In genomic region chr4:71550220-71551190, GRCh38 we compare ENCODE assay signal across 13 cellular contexts.
DNase-seq lines count a peak whose midpoint lies in the region; ATAC-seq, FAIRE-seq and TF ChIP-seq lines count a peak whose summit lies in the region.
"Had no signal": no experiment of that assay in that cellular context is flagged by ENCODE, and none has a peak within 500 bp of the region (broad histone marks: within the 10 kb centered on the region; RNA-seq: fewer than 3 reads in every experiment).

No MANE protein-coding gene starts in this region.

- peak; percentile 43 for ATAC-seq in upper lobe of right lung
- ATAC-seq in activated naive CD4-positive, alpha-beta T cell treated with anti-CD3 and anti-CD28 coated beads, Interleukin-2, amount 50 U/mL, for 72 hours = no peak

- CTCF ChIA-PET in GM10248 (lab: Yijun Ruan, JAX) = interaction anchor here (0.6 to 1.5 kb wide), 4 partner anchors 11 to 321 kb away, joined by 3 to 5 read pairs (median 4); no protein-coding TSS in a partner anchor

- no peak overlapping the region for H3K4me3 ChIP-seq in astrocyte (ENCODE audit: insufficient read depth, low read depth, low read length)
- no peak overlapping the region for H3K4me3 ChIP-seq in upper lobe of right lung

- no peaks in the 10 kb centered on the region for H3K9me3 ChIP-seq in astrocyte (ENCODE audit: insufficient read depth, low read depth, low read length)
- H3K9me3 ChIP-seq in upper lobe of right lung = no peaks in the 10 kb centered on the region

- intact Hi-C loops in upper lobe of right lung (cut with DNase I) = no loop called here

- peak; percentile 9 for DNase-seq in DMS53 (lab: John Stamatoyannopoulos, UW)
- DNase-seq in DMS53 treated with DMSO at 0.1 percent for 48 hours (lab: John Stamatoyannopoulos, UW; ENCODE audit: unreplicated experiment) = no peak
- DNase-seq in astrocyte (ENCODE audit: low read depth) = peak; percentile 72
- DNase-seq in islet precursor cell = peak; percentile 60
- no peak for DNase-seq in upper lobe of right lung
- DNase-seq in activated naive CD4-positive, alpha-beta T cell treated with anti-CD3 and anti-CD28 coated beads, Interleukin-2, amount 50 U/mL, for 72 hours (ENCODE audit: low spot score in 2 of 2) = no peak
- DNase-seq in GM10248 (ENCODE audit: extremely low spot score) = no peak
- no peak for DNase-seq in NCI-H2081 treated with DMSO at 0.1 percent for 48 hours (lab: John Stamatoyannopoulos, UW)
- DNase-seq: NCI-H2029 treated with DMSO at 0.1 percent for 48 hours, SIG-M5 had no signal

- peaks cover 18% of the 10 kb centered on the region for H3K4me1 Mint-ChIP-seq in astrocyte (ENCODE audit: low read depth, unreplicated experiment)

- H3K27me3 Mint-ChIP-seq in astrocyte (ENCODE audit: low read depth, unreplicated experiment) = no peaks in the 10 kb centered on the region
- H3K27me3 Mint-ChIP-seq: brain had no signal

- H3K79me2 ChIP-seq in astrocyte (ENCODE audit: insufficient read depth, low read length) = no peaks in the 10 kb centered on the region
- H3K79me2 ChIP-seq: parathyroid adenoma had no signal

- H3K36me3 Mint-ChIP-seq in astrocyte (ENCODE audit: low read depth, unreplicated experiment) = no peaks in the 10 kb centered on the region
- no peaks in the 10 kb centered on the region for H3K36me3 Mint-ChIP-seq in activated naive CD4-positive, alpha-beta T cell treated with anti-CD3 and anti-CD28 coated beads, Interleukin-2, amount 50 U/mL, for 72 hours
- H3K36me3 Mint-ChIP-seq: brain had no signal

- peak overlapping the region; percentile 34 for H3K27ac ChIP-seq in astrocyte (ENCODE audit: low read depth, low read length)
- H3K27ac ChIP-seq in upper lobe of right lung = no peak overlapping the region
- H3K27ac ChIP-seq: parathyroid adenoma had no signal

- H3K9me3 Mint-ChIP-seq in astrocyte (ENCODE audit: unreplicated experiment) = no peaks in the 10 kb centered on the region
- H3K9me3 Mint-ChIP-seq in activated naive CD4-positive, alpha-beta T cell treated with anti-CD3 and anti-CD28 coated beads, Interleukin-2, amount 50 U/mL, for 72 hours = no peaks in the 10 kb centered on the region
- H3K9me3 Mint-ChIP-seq: brain had no signal

- H3K36me3 ChIP-seq in astrocyte (ENCODE audit: insufficient read depth, low read length) (peaks cover 3% of the 10 kb centered on the region), upper lobe of right lung (no peaks in the 10 kb centered on the region)

- TF ChIP-seq CTCF in astrocyte (IDR thresholded peaks at IDR 0.05; ENCODE audit: insufficient read depth, low read depth, low read length) = peak; percentile 26
- no peak for TF ChIP-seq CTCF in upper lobe of right lung (IDR thresholded peaks at IDR 0.05)
- TF ChIP-seq CTCF in GM10248 (IDR thresholded peaks at IDR 0.05; ENCODE audit: control extremely low read depth, extremely low read depth, low read depth, missing control alignments) = no peak

- H2AFZ ChIP-seq in astrocyte (ENCODE audit: low read depth, low read length) = no peak overlapping the region
- H2AFZ ChIP-seq: parathyroid adenoma had no signal

- no peak overlapping the region for H3K27ac Mint-ChIP-seq in astrocyte (ENCODE audit: unreplicated experiment)
- H3K27ac Mint-ChIP-seq in activated naive CD4-positive, alpha-beta T cell treated with anti-CD3 and anti-CD28 coated beads, Interleukin-2, amount 50 U/mL, for 72 hours = no peak overlapping the region

- H3K4me1 ChIP-seq in astrocyte (ENCODE audit: insufficient read depth, low read length) = peaks cover 11% of the 10 kb centered on the region
- no peaks in the 10 kb centered on the region for H3K4me1 ChIP-seq in upper lobe of right lung
- H3K4me1 ChIP-seq: parathyroid adenoma had no signal

- peak; percentile 17 for FAIRE-seq in astrocyte (lab: Jason Lieb, UNC)
- FAIRE-seq: A204.1 had no signal

- H3K4me3 Mint-ChIP-seq in astrocyte (ENCODE audit: unreplicated experiment) = no peak overlapping the region
- H3K4me3 Mint-ChIP-seq: brain had no signal

- POLR2A ChIA-PET in GM10248 (lab: Yijun Ruan, JAX) = no interaction called here

- H3K4me2 ChIP-seq in astrocyte (ENCODE audit: low read length) = peak overlapping the region; percentile 55

- H4K20me1 ChIP-seq in astrocyte (ENCODE audit: insufficient read depth, low read length) = no peaks in the 10 kb centered on the region

- H3K9ac ChIP-seq in astrocyte (ENCODE audit: low read length) = peak overlapping the region; percentile 30
- H3K9ac ChIP-seq: parathyroid adenoma had no signal

- H3K27me3 ChIP-seq in astrocyte (ENCODE audit: insufficient read depth, low read length) = no peaks in the 10 kb centered on the region
- H3K27me3 ChIP-seq in upper lobe of right lung = no peaks in the 10 kb centered on the region

Comparison
In these comparisons a context has a peak if more than half of its experiments do, and no peak if none do; other contexts are left out.
1. DNase-seq: peak in DMS53 (single experiment), astrocyte (single experiment) and islet precursor cell (single experiment); none in DMS53 treated with DMSO at 0.1 percent for 48 hours (single experiment), upper lobe of right lung (single experiment), activated naive CD4-positive, alpha-beta T cell treated with anti-CD3 and anti-CD28 coated beads, Interleukin-2, amount 50 U/mL, for 72 hours (0 of 2), GM10248 (single experiment) and NCI-H2081 treated with DMSO at 0.1 percent for 48 hours (single experiment).